9 cellular contexts compared by ENCODE assay signal in genomic region chr17:78921437-78921971, GRCh38. TPM values are rescaled to one million over a fixed set of nuclear protein-coding genes. Genes with fewer than 3 reads are reported as not detected.
DNase-seq lines count a peak whose midpoint lies in the region; ATAC-seq, FAIRE-seq and TF ChIP-seq lines count a peak whose summit lies in the region.
"Had no signal": no experiment of that assay in that cellular context is flagged by ENCODE, and none has a peak within 500 bp of the region (broad histone marks: within the 10 kb centered on the region; RNA-seq: fewer than 3 reads in every experiment).

No MANE protein-coding gene starts in this region.

- CTCF ChIA-PET in K562 (lab: Yijun Ruan, JAX; ENCODE audit: low intra/inter-chr PET ratio), result no interaction called here

- BruUV-seq in K562 (replicated peaks; lab: Mats Ljungman, UMichigan), result no TSS peak

- no peak overlapping the region for H3K4me2 ChIP-seq in K562 (ENCODE audit: insufficient read depth, low read length)

- no peaks in the 10 kb centered on the region for H3K9me1 ChIP-seq in K562 (ENCODE audit: control insufficient read depth, insufficient read depth, low read length)

- intact Hi-C loops in K562 (cut with micrococcal nuclease), result no loop called here
- intact Hi-C loops in gastrocnemius medialis (cut with DNase I; ENCODE audit: low total_unique reads), result no loop called here

- TF ChIP-seq RAD21 in K562 (CRISPR knock-in tag; conservative IDR thresholded peaks at IDR 0.05 in 1 of 2, IDR thresholded peaks at IDR 0.05 in 1 of 2), result no peak

- H3K4me1 ChIP-seq in K562 (replicated peaks in 1 of 2; ENCODE audit: control insufficient read depth in 2 of 2, insufficient read depth in 2 of 2, low read length in 2 of 2) (peaks cover 0 to 22% of the 10 kb centered on the region in 2 experiments; a peak in 2 of 5 replicates), gastrocnemius medialis (peaks cover 29 to 30% of the 10 kb centered on the region in 2 donors), HAP-1 (peaks cover 8% of the 10 kb centered on the region)

- H3K79me2 ChIP-seq in K562 (ENCODE audit: control insufficient read depth, insufficient read depth, low read length), result no peaks in the 10 kb centered on the region

- 0 out of 4 replicates have a peak overlapping the region, but pooled peaks of 1 of the 2 experiments have one; percentile 26 for H3K9ac ChIP-seq in K562 (ENCODE audit: insufficient read depth in 1 of 2, low read depth in 2 of 2, low read length in 2 of 2)

- peak; percentile 71 for TF ChIP-seq EP300 in K562 (IDR thresholded peaks at IDR 0.05; ENCODE audit: low read length)

- no peak overlapping the region for H3K27ac ChIP-seq in K562 (ENCODE audit: extremely low read depth, low read depth, low read length)
- peak overlapping the region in 3 of 4 donors; percentile 2 to 41 (median 24) for H3K27ac ChIP-seq in gastrocnemius medialis

- TF ChIP-seq POLR2A in K562 (conservative IDR thresholded peaks at IDR 0.05), result no peak
- TF ChIP-seq POLR2A in gastrocnemius medialis (IDR thresholded peaks at IDR 0.05), result no peak

- WGBS in K562 (ENCODE audit: insufficient coverage, low coverage, missing lambda C conversion rate), result 2% methylated on average over 8 of the region's 8 CpGs

- no peak for TF ChIP-seq CTCF in K562 (IDR thresholded peaks at IDR 0.05 in 2 of 3, conservative IDR thresholded peaks at IDR 0.05 in 1 of 3; ENCODE audit: insufficient read depth in 2 of 3, low read depth in 1 of 3, low read length in 3 of 3)
- no peak for TF ChIP-seq CTCF in gastrocnemius medialis (IDR thresholded peaks at IDR 0.05 in 4 of 5, conservative IDR thresholded peaks at IDR 0.05 in 1 of 5)

- in situ Hi-C loops in K562 (cut with MboI), result no loop called here
- in situ Hi-C loops in gastrocnemius medialis (cut with MboI; ENCODE audit: low sequenced_read_pairs in 4 of 4), result no loop called here
- in situ Hi-C loops in HAP-1 (cut with MboI; ENCODE audit: low sequenced_read_pairs), result no loop called here

- POLR2A ChIA-PET in K562 (lab: Yijun Ruan, JAX), result interaction anchor here (0.7 to 1.0 kb wide), 2 partner anchors 58 kb away, joined by 3 to 6 read pairs; partner anchors contain the start of gene LGALS3BP

- H3K9me3 ChIP-seq in K562 (replicated peaks; ENCODE audit: control insufficient read depth, insufficient read depth, low read depth, low read length) (no peaks in the 10 kb centered on the region), gastrocnemius medialis (no peaks in the 10 kb centered on the region), HAP-1 (no peaks in the 10 kb centered on the region)

- H3K4me3 ChIP-seq in K562 (no peak overlapping the region), gastrocnemius medialis (no peak overlapping the region), HAP-1 (no peak overlapping the region)

- DNase-seq in CMK (ENCODE audit: low read depth) (peak; percentile 32), K562 (ENCODE audit: extremely low read depth in 1 of 4, low spot score in 3 of 4) (peak in 2 of 4 experiments; percentile 30 to 35), hippocampal formation (lab: John Stamatoyannopoulos, UW) (peak; percentile 58 to 63), gastrocnemius medialis (no peak), HAP-1 (ENCODE audit: low spot score in 2 of 2) (no peak)
- DNase-seq in activated CD4-positive, alpha-beta T cell treated with anti-CD3 and anti-CD28 coated beads for 4 hours, result no peak
- DNase-seq: activated naive CD4-positive, alpha-beta T cell treated with anti-CD3 and anti-CD28 coated beads for 36 hours had no signal

- ATAC-seq in K562 (no peak; the same call in 2 of the 3 replicates), gastrocnemius medialis (peak; percentile 10 to 55), HG03025 (IDR thresholded peaks at IDR 0.05; ENCODE audit: low FRiP score, unreplicated experiment) (no peak), GM19452 (IDR thresholded peaks at IDR 0.05; ENCODE audit: unreplicated experiment) (no peak)

- no peak for FAIRE-seq in K562 (lab: Jason Lieb, UNC)

- H3K36me3 ChIP-seq in K562 (ENCODE audit: control insufficient read depth, insufficient read depth, low read length) (no peaks in the 10 kb centered on the region), gastrocnemius medialis (no peaks in the 10 kb centered on the region), HAP-1 (replicated peaks) (no peaks in the 10 kb centered on the region)

- no peak overlapping the region for H2AFZ ChIP-seq in K562 (ENCODE audit: low read depth, low read length)

- H4K20me1 ChIP-seq in K562 (replicated peaks; ENCODE audit: control insufficient read depth, insufficient read depth, low read length), result peaks cover 18% of the 10 kb centered on the region; the same call in 1 of the 2 replicates

- H3K27me3 ChIP-seq in K562 (ENCODE audit: control insufficient read depth in 2 of 2, insufficient read depth in 2 of 2, low read length in 2 of 2) (peaks cover 57 to 80% of the 10 kb centered on the region in 2 experiments), gastrocnemius medialis (peaks cover 4 to 19% (median 18%) of the 10 kb centered on the region in 3 donors), HAP-1 (ENCODE audit: low read depth) (no peaks in the 10 kb centered on the region)

RNA-seq across cellular contexts. Expression of gene TIMP2, which starts 3.7 kb away (rescaled TPM):
- total RNA-seq in K562 (2011; cell fraction: chromatin; rRNA removed; ENCODE audit: low replicate concordance), result not detected in 2 replicates
- total RNA-seq in K562 (2011; cell fraction: nucleolus; rRNA removed), result not detected in 2 replicates
- total RNA-seq in K562 (2011; cell fraction: nucleoplasm; rRNA removed), result not detected in 2 replicates
- not detected in 2 replicates for total RNA-seq in K562 (2014; rRNA removed)
- not detected in 2 replicates for total RNA-seq in K562 (2014; rRNA removed; fragmentation: Illumina TruSeq; extraction: Trizol)
- not detected in 2 replicates for total RNA-seq in K562 (2015; rRNA removed; fragmentation: Illumina TruSeq; extraction: Trizol)
- 0.49 and 0.55 TPM in 2 replicates for total RNA-seq in K562 (2021)
- polyA plus RNA-seq in K562 (2011; rRNA removed), result not detected in 2 replicates
- polyA plus RNA-seq in K562 (2011; cell fraction: cytosol; rRNA removed), result 0.01 and 0.03 TPM in 2 replicates
- not detected in 2 replicates for polyA plus RNA-seq in K562 (2011; cell fraction: nucleus; rRNA removed)
- polyA plus RNA-seq in K562 (2012), result 0.06 TPM in 1 of 2 replicates, not detected in the other
- polyA plus RNA-seq in K562 (2014; fragmentation: Illumina TruSeq; extraction: Trizol), result not detected in 2 replicates
- not detected for polyA plus RNA-seq in K562 (2014; fragmentation: Nextera tagmentation; extraction: Ambion mirVana)
- not detected in 2 replicates for polyA plus RNA-seq in K562 (2014; rRNA removed)
- not detected in 2 replicates for polyA minus RNA-seq in K562 (2011; rRNA and poly(A)+ RNA removed)
- not detected in 2 replicates for polyA minus RNA-seq in K562 (2011; cell fraction: cytosol; rRNA and poly(A)+ RNA removed)
- polyA minus RNA-seq in K562 (2011; cell fraction: nucleus; rRNA and poly(A)+ RNA removed), result not detected in 2 replicates
- total RNA-seq in gastrocnemius medialis, result 10 to 100 TPM; 20.4 to 28.7 (median 27.0) TPM

RNA-seq across cellular contexts. Expression of gene CEP295NL, which starts 18.5 kb away (rescaled TPM):
- total RNA-seq in K562 (2011; cell fraction: chromatin; rRNA removed; ENCODE audit: low replicate concordance), result not detected in 2 replicates
- total RNA-seq in K562 (2011; cell fraction: nucleolus; rRNA removed), result not detected in 2 replicates
- not detected in 2 replicates for total RNA-seq in K562 (2011; cell fraction: nucleoplasm; rRNA removed)
- total RNA-seq in K562 (2014; rRNA removed) (not detected in 2 replicates), K562 (2014; rRNA removed; fragmentation: Illumina TruSeq; extraction: Trizol) (not detected in 2 replicates), K562 (2015; rRNA removed; fragmentation: Illumina TruSeq; extraction: Trizol) (not detected in 2 replicates), K562 (2021) (not detected in 2 replicates), gastrocnemius medialis (under 1 TPM in 1 of 4 donors, not detected in 3; 0.16 TPM)
- polyA plus RNA-seq in K562 (2011; rRNA removed) (not detected in 2 replicates), K562 (2014; fragmentation: Illumina TruSeq; extraction: Trizol) (not detected in 2 replicates), K562 (2014; fragmentation: Nextera tagmentation; extraction: Ambion mirVana) (not detected), K562 (2014; rRNA removed) (not detected in 2 replicates)
- not detected in 2 replicates for polyA plus RNA-seq in K562 (2011; cell fraction: cytosol; rRNA removed)
- polyA plus RNA-seq in K562 (2011; cell fraction: nucleus; rRNA removed), result not detected in 2 replicates
- not detected in 2 replicates for polyA plus RNA-seq in K562 (2012)
- not detected in 2 replicates for polyA minus RNA-seq in K562 (2011; rRNA and poly(A)+ RNA removed)
- not detected in 2 replicates for polyA minus RNA-seq in K562 (2011; cell fraction: cytosol; rRNA and poly(A)+ RNA removed)
- not detected in 2 replicates for polyA minus RNA-seq in K562 (2011; cell fraction: nucleus; rRNA and poly(A)+ RNA removed)
- total RNA-seq: activated naive CD4-positive, alpha-beta T cell treated with anti-CD3 and anti-CD28 coated beads for 36 hours had no signal

RNA-seq across cellular contexts. Expression of gene LGALS3BP, which starts 58.2 kb away (rescaled TPM):
- 1.6 and 6.3 TPM in 2 replicates for total RNA-seq in K562 (2011; cell fraction: chromatin; rRNA removed; ENCODE audit: low replicate concordance)
- 7.7 and 7.8 TPM in 2 replicates for total RNA-seq in K562 (2011; cell fraction: nucleolus; rRNA removed)
- total RNA-seq in K562 (2011; cell fraction: nucleoplasm; rRNA removed), result 4.3 and 5.4 TPM in 2 replicates
- total RNA-seq in K562 (2014; rRNA removed), result 4.8 and 5.9 TPM in 2 replicates
- total RNA-seq in K562 (2014; rRNA removed; fragmentation: Illumina TruSeq; extraction: Trizol), result 0.73 and 1.4 TPM in 2 replicates
- 4.4 and 4.7 TPM in 2 replicates for total RNA-seq in K562 (2015; rRNA removed; fragmentation: Illumina TruSeq; extraction: Trizol)
- total RNA-seq in K562 (2021), result 5.3 and 8.7 TPM in 2 replicates
- 0.68 and 2.4 TPM in 2 replicates for polyA plus RNA-seq in K562 (2011; rRNA removed)
- polyA plus RNA-seq in K562 (2011; cell fraction: cytosol; rRNA removed), result 1.2 and 2.3 TPM in 2 replicates
- 3.9 and 8.1 TPM in 2 replicates for polyA plus RNA-seq in K562 (2011; cell fraction: nucleus; rRNA removed)
- polyA plus RNA-seq in K562 (2012), result 8.6 and 29.2 TPM in 2 replicates
- 3.8 and 4.2 TPM in 2 replicates for polyA plus RNA-seq in K562 (2014; fragmentation: Illumina TruSeq; extraction: Trizol)
- polyA plus RNA-seq in K562 (2014; fragmentation: Nextera tagmentation; extraction: Ambion mirVana), result under 1 TPM; 0.39 to 0.59 TPM
- polyA plus RNA-seq in K562 (2014; rRNA removed), result 3.2 and 3.3 TPM in 2 replicates
- polyA minus RNA-seq in K562 (2011; rRNA and poly(A)+ RNA removed), result 1.1 and 1.3 TPM in 2 replicates
- 4.7 and 6.4 TPM in 2 replicates for polyA minus RNA-seq in K562 (2011; cell fraction: cytosol; rRNA and poly(A)+ RNA removed)
- 1.4 and 2.8 TPM in 2 replicates for polyA minus RNA-seq in K562 (2011; cell fraction: nucleus; rRNA and poly(A)+ RNA removed)
- total RNA-seq in gastrocnemius medialis, result 10 to 100 TPM; 15.0 to 45.9 (median 23.0) TPM

Comparison
In these comparisons a context has a peak if more than half of its experiments do, and no peak if none do; other contexts are left out.
1. DNase-seq: peak in CMK (single experiment) and hippocampal formation (2 of 2); none in gastrocnemius medialis (0 of 2), HAP-1 (0 of 2) and activated CD4-positive, alpha-beta T cell treated with anti-CD3 and anti-CD28 coated beads for 4 hours (0 of 2).
2. ATAC-seq: peak in gastrocnemius medialis (2 of 2); none in K562 (single experiment), HG03025 (single experiment) and GM19452 (single experiment).
3. RNA of gene TIMP2, which starts 3.7 kb away (total RNA-seq): 20.4 to 28.7 TPM in gastrocnemius medialis; 0.49 to 0.55 TPM in K562; every median in the first group is over 10 times any median in the second.